8 cellular contexts compared by ENCODE assay signal in genomic region chr6:136967874-136968752, GRCh38.
A peak's percentile ranks its signal among the peaks of the same experiment; 100 is the strongest.
DNase-seq lines count a peak whose midpoint lies in the region; ATAC-seq and TF ChIP-seq lines count a peak whose summit lies in the region.

No MANE protein-coding gene starts in this region.

- H3K4me3 ChIP-seq in astrocyte of the spinal cord (ENCODE audit: low read depth, low read length): no peak overlapping the region

- DNase-seq in NCI-H2107 treated with DMSO at 0.1 percent for 48 hours (lab: John Stamatoyannopoulos, UW; ENCODE audit: unreplicated experiment): peak; percentile 43
- no peak for DNase-seq in NCI-H2107 (lab: John Stamatoyannopoulos, UW)
- peak; percentile 19 for DNase-seq in NCI-H2029 treated with DMSO at 0.1 percent for 48 hours (lab: John Stamatoyannopoulos, UW)
- DNase-seq in T-helper 9 cell: peak; percentile 45
- DNase-seq in astrocyte of the spinal cord (ENCODE audit: low read depth, low spot score): peak; percentile 70
- peak; percentile 82 for DNase-seq in iPS-NIHi11 (ENCODE audit: low spot score)
- peak; percentile 78 for DNase-seq in stimulated activated CD4-positive, alpha-beta T cell treated with anti-CD3 and anti-CD28 coated beads, Interleukin-15, amount 100 ng/mL, for 24 hours

- peak; percentile 93 for ATAC-seq in HG02885 (IDR thresholded peaks at IDR 0.05; ENCODE audit: poor library complexity, unreplicated experiment)

- in situ Hi-C loops in astrocyte of the spinal cord (cut with HindIII; ENCODE audit: low sequenced_read_pairs): no loop called here

- peak; percentile 68 for TF ChIP-seq CTCF in astrocyte of the spinal cord (IDR thresholded peaks at IDR 0.05; ENCODE audit: low read depth, low read length)
